In the genomic region with DNA sequence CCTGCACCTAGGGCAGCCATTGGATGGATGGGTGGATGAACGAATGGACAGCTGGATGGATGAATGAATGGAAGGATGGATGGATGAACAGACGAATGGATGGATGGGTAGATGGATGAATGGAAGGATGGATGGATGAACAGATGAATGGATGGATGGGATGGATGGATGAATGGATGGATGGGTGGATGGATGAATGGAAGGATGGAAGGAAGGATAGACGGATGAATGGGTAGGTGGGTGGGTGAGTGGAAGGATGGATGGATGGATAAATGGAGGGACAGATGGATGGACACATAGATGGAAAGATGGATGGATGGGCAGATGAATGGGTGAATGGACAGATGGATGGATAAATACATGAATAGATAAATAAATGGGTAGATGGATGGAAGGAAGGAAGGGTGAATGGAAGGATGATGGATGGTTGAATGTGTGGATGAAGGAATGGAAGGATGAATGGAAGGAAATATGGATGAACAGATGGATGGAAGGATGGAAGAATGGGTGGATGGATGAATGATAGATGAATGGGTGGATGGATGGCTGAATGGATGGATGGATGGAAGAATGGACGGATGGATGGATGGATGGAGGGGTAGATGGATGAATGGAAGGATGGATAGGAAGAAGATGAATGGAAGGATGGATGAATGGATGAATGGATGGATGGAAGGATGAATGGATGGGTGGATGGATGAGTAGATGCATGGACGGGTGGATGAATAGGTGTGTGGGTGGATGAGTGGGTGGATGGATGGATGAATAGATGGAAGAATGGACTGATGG, we compare ENCODE assay signal across 2 cellular contexts.
A peak's percentile ranks its signal among the peaks of the same experiment; 100 is the strongest.
TF ChIP-seq lines count a peak whose summit lies in the region.

No MANE protein-coding gene starts in this region.

TF ChIP-seq in HepG2, 621 proteins besides CTCF, POLR2A, EP300 and RAD21:
- TF ChIP-seq HES4 (CRISPR knock-in tag; IDR thresholded peaks at IDR 0.05; ENCODE audit: borderline replicate concordance) (no peak), KLF16 (CRISPR knock-in tag; IDR thresholded peaks at IDR 0.05) (no peak), ZFP41 (CRISPR knock-in tag; IDR thresholded peaks at IDR 0.05; ENCODE audit: borderline replicate concordance) (no peak), BRCA1 (CRISPR knock-in tag; IDR thresholded peaks at IDR 0.05) (no peak), ZNF577 (CRISPR knock-in tag; IDR thresholded peaks at IDR 0.05; ENCODE audit: borderline replicate concordance, low read depth) (no peak), ZNF143 (CRISPR knock-in tag; IDR thresholded peaks at IDR 0.05) (no peak), HOXA3 (CRISPR knock-in tag; IDR thresholded peaks at IDR 0.05) (no peak), PLRG1 (conservative IDR thresholded peaks at IDR 0.05) (peak; percentile 61), ZFAT (CRISPR knock-in tag; conservative IDR thresholded peaks at IDR 0.05) (no peak), ZNF720 (CRISPR knock-in tag; IDR thresholded peaks at IDR 0.05) (no peak), ZNF556 (CRISPR knock-in tag; IDR thresholded peaks at IDR 0.05; ENCODE audit: borderline replicate concordance) (no peak), ZNF547 (CRISPR knock-in tag; IDR thresholded peaks at IDR 0.05) (no peak), IKZF1 (IDR thresholded peaks at IDR 0.05) (0 out of 2 replicates have a peak, but pooled peaks have one; percentile 15), ZKSCAN1 (IDR thresholded peaks at IDR 0.05; ENCODE audit: low read length) (no peak), NFYB (CRISPR knock-in tag; IDR thresholded peaks at IDR 0.05) (no peak)
- TF ChIP-seq, protein P1, sequence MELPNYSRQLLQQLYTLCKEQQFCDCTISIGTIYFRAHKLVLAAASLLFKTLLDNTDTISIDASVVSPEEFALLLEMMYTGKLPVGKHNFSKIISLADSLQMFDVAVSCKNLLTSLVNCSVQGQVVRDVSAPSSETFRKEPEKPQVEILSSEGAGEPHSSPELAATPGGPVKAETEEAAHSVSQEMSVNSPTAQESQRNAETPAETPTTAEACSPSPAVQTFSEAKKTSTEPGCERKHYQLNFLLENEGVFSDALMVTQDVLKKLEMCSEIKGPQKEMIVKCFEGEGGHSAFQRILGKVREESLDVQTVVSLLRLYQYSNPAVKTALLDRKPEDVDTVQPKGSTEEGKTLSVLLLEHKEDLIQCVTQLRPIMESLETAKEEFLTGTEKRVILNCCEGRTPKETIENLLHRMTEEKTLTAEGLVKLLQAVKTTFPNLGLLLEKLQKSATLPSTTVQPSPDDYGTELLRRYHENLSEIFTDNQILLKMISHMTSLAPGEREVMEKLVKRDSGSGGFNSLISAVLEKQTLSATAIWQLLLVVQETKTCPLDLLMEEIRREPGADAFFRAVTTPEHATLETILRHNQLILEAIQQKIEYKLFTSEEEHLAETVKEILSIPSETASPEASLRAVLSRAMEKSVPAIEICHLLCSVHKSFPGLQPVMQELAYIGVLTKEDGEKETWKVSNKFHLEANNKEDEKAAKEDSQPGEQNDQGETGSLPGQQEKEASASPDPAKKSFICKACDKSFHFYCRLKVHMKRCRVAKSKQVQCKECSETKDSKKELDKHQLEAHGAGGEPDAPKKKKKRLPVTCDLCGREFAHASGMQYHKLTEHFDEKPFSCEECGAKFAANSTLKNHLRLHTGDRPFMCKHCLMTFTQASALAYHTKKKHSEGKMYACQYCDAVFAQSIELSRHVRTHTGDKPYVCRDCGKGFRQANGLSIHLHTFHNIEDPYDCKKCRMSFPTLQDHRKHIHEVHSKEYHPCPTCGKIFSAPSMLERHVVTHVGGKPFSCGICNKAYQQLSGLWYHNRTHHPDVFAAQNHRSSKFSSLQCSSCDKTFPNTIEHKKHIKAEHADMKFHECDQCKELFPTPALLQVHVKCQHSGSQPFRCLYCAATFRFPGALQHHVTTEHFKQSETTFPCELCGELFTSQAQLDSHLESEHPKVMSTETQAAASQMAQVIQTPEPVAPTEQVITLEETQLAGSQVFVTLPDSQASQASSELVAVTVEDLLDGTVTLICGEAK (IDR thresholded peaks at IDR 0.05): 0 out of 2 replicates have a peak, but pooled peaks have one; percentile 3
- TF ChIP-seq, protein P1 (CRISPR knock-in tag; IDR thresholded peaks at IDR 0.05): no peak
TF ChIP-seq in HepG2: peak in this region for 3.

TF ChIP-seq in K562, 482 proteins besides CTCF, POLR2A, EP300 and RAD21:
- TF ChIP-seq EHMT2 (IDR thresholded peaks at IDR 0.05): 0 out of 2 replicates have a peak, but pooled peaks have one; percentile 10
- TF ChIP-seq CAMTA2 (CRISPR knock-in tag; conservative IDR thresholded peaks at IDR 0.05): no peak
- TF ChIP-seq EGR1 (conservative IDR thresholded peaks at IDR 0.05): peak; percentile 55
